2 cellular contexts compared by ENCODE assay signal in the genomic region with DNA sequence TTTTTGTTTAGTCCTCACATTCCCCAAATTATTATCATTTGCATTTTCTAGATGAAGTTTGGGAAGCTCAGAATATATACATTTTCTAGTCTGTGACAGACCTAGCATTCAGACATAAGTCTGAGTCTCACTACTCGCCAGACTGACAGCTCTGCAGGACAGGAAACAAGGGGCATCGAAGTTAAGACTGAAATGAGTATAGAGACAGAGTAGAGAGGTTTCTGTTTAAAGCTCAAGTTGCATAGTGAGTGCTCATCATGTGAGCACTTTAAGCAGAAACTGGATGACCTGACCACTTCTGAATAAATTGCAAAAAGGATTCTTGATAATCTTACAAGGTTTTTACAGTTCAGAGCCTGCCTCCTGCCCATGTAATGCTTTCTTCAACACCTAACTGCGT.
TF ChIP-seq lines count a peak whose summit lies in the region.

No MANE protein-coding gene starts in this region.

TF ChIP-seq in HCT116, 20 proteins besides CTCF, POLR2A, EP300 and RAD21 (continued from another document):
- TF ChIP-seq, protein P1, sequence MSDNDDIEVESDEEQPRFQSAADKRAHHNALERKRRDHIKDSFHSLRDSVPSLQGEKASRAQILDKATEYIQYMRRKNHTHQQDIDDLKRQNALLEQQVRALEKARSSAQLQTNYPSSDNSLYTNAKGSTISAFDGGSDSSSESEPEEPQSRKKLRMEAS (IDR thresholded peaks at IDR 0.05) = no peak
- TF ChIP-seq, protein P2, sequence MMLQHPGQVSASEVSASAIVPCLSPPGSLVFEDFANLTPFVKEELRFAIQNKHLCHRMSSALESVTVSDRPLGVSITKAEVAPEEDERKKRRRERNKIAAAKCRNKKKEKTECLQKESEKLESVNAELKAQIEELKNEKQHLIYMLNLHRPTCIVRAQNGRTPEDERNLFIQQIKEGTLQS (IDR thresholded peaks at IDR 0.05) = no peak
- TF ChIP-seq, protein P3, sequence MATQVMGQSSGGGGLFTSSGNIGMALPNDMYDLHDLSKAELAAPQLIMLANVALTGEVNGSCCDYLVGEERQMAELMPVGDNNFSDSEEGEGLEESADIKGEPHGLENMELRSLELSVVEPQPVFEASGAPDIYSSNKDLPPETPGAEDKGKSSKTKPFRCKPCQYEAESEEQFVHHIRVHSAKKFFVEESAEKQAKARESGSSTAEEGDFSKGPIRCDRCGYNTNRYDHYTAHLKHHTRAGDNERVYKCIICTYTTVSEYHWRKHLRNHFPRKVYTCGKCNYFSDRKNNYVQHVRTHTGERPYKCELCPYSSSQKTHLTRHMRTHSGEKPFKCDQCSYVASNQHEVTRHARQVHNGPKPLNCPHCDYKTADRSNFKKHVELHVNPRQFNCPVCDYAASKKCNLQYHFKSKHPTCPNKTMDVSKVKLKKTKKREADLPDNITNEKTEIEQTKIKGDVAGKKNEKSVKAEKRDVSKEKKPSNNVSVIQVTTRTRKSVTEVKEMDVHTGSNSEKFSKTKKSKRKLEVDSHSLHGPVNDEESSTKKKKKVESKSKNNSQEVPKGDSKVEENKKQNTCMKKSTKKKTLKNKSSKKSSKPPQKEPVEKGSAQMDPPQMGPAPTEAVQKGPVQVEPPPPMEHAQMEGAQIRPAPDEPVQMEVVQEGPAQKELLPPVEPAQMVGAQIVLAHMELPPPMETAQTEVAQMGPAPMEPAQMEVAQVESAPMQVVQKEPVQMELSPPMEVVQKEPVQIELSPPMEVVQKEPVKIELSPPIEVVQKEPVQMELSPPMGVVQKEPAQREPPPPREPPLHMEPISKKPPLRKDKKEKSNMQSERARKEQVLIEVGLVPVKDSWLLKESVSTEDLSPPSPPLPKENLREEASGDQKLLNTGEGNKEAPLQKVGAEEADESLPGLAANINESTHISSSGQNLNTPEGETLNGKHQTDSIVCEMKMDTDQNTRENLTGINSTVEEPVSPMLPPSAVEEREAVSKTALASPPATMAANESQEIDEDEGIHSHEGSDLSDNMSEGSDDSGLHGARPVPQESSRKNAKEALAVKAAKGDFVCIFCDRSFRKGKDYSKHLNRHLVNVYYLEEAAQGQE (IDR thresholded peaks at IDR 0.05; ENCODE audit: low read depth) = no peak
- no peak for TF ChIP-seq CEBPB (IDR thresholded peaks at IDR 0.05; ENCODE audit: low read depth)
- no peak for TF ChIP-seq POLR2AphosphoS5 (IDR thresholded peaks at IDR 0.05; ENCODE audit: low read depth, low read length)
- no peak for TF ChIP-seq SP1 (IDR thresholded peaks at IDR 0.05; ENCODE audit: low read depth)
- no peak for TF ChIP-seq FOSL1 (IDR thresholded peaks at IDR 0.05; ENCODE audit: low read depth)
- no peak for TF ChIP-seq ZFX (IDR thresholded peaks at IDR 0.05)

TF ChIP-seq in neural cell, 6 proteins besides CTCF, POLR2A, EP300 and RAD21 (continued from another document):
- TF ChIP-seq MXI1 (conservative IDR thresholded peaks at IDR 0.05; ENCODE audit: poor library complexity, severe bottlenecking) (no peak), TAF1 (IDR thresholded peaks at IDR 0.05; ENCODE audit: low read depth) (no peak), EZH2 (IDR thresholded peaks at IDR 0.05; ENCODE audit: borderline replicate concordance, insufficient read depth, low read length, poor library complexity, severe bottlenecking) (no peak), SMC3 (conservative IDR thresholded peaks at IDR 0.05; ENCODE audit: poor library complexity) (no peak), POLR2AphosphoS5 (IDR thresholded peaks at IDR 0.05) (no peak)
